In the genomic region with DNA sequence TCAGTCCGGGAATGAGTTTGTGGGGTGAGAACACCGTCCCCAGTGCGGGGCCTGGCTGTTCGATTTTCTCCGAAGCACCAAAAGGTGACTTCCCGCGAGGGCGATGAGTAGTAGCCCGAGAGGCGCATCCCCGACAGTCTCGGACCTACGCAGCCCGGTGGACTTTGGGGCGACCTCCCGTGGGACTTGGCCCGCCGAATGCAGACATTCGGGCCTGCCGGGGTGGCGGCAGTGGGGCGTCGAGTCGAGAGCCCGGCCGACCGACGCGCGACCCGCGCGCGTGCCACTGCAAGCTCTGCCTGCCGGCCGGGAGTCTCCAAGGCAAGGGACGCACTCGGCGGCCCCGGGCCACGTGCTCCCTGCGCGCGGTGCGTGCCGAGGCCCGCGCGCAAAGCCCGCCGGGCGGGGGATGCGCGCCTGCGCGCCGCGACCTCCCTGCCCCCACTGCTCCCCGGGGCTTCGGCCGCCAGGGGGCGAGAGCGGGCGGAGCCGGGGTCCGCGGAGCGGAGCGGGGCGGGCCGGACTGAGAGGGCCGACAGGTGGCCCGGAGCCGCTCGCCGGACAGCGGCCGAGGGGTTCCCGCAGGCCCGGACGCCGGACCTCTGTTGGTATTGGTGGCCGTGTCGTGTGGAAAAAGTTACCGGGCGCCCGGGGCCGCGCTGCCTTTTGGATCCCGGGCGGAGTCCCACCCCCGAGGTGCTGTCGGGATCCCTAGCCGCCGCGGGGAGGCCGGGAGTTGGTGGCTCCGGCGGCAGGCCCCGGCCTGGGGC, we compare ENCODE assay signal across 7 cellular contexts. TPM values are rescaled to one million over a fixed set of nuclear protein-coding genes. Genes with fewer than 3 reads are reported as not detected.
DNase-seq lines count a peak whose midpoint lies in the region; ATAC-seq, FAIRE-seq and TF ChIP-seq lines count a peak whose summit lies in the region.

No MANE protein-coding gene starts in this region.

- peak; percentile 94 for TF ChIP-seq POLR2A in GM12892 (IDR thresholded peaks at IDR 0.05; ENCODE audit: low read depth, low read length)

- H3K27me3 ChIP-seq in endocrine pancreas (ENCODE audit: control insufficient read depth, insufficient read depth, low read length) = no peaks in the 10 kb centered on the region

- H3K36me3 ChIP-seq in endocrine pancreas (ENCODE audit: control insufficient read depth, insufficient read depth, low read length) = no peaks in the 10 kb centered on the region

- ATAC-seq in HG02885 (IDR thresholded peaks at IDR 0.05; ENCODE audit: poor library complexity, unreplicated experiment) = peak; percentile 25

- H3K9me3 ChIP-seq in endocrine pancreas (ENCODE audit: control insufficient read depth, low read length) = no peaks in the 10 kb centered on the region

- DNase-seq in GM12892 (ENCODE audit: insufficient read length) (peak; percentile 86), NCI-H69 (lab: John Stamatoyannopoulos, UW) (peak; percentile 83), mesenteric fat pad (ENCODE audit: low spot score) (peak; percentile 97)
- DNase-seq in activated CD8-positive, alpha-beta memory T cell treated with anti-CD3 and anti-CD28 coated beads for 48 hours (ENCODE audit: low read depth in 2 of 3, low spot score in 2 of 3) = peak; percentile 65 to 87 (median 79)
- DNase-seq in stimulated activated CD8-positive, alpha-beta memory T cell treated with anti-CD3 and anti-CD28 coated beads, Interleukin-12 subunit alpha, Interleukin-12 subunit beta, amount 100 ng/mL, for 24 hours (ENCODE audit: extremely low read depth) = peak; percentile 58

- H3K4me1 ChIP-seq in endocrine pancreas (ENCODE audit: control insufficient read depth, insufficient read depth, low read length) = no peaks in the 10 kb centered on the region

- H3K4me3 ChIP-seq in endocrine pancreas (ENCODE audit: control insufficient read depth, insufficient read depth, low read length) = no peak overlapping the region

- FAIRE-seq in GM12892 (lab: Jason Lieb, UNC) = peak; percentile 91

- peak overlapping the region; percentile 81 for H3K9ac ChIP-seq in endocrine pancreas (ENCODE audit: control insufficient read depth, insufficient read depth, low read length)

RNA-seq across cellular contexts. Expression of a gene that starts 1.8 kb away (rescaled TPM):
- polyA plus RNA-seq in GM12892 (2012; ENCODE audit: missing spikeins) = 1,875 TPM
- 790 TPM for total RNA-seq in mesenteric fat pad
